Comparison of ENCODE assay signal across 8 cellular contexts in the genomic region with DNA sequence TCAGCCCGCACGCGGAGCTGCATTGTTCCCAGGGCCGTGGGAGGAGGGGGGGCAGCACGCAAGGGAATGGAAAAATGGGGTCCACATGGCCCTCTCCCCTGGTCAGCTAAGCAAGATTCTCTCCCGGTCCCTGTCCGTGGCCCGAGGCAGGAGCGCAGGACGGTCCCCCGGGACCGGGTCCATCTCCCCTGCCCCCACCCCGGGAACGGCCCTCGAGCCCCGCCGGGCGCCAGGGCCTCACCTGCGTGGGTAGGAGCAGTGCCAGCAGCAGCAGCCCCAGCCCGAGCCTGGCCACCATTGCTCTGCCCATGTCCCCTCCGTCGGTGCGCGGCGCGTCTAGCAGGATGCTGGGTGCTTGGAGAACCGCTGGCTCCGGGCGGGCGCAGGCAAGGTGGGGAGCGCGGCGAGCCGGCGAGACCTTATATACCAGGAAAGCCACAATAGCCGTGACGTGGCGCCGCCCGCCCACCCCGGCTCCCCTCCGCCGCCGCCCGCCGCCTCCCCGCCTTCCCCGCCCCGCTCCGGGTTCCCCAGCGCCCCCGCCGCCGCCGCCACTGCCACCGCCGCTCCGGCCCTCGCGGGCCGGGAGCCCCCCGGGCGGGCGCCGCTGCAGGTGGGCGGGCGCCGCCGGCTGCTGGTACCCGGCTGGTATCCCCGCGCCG. TPM values are rescaled to one million over a fixed set of nuclear protein-coding genes. Genes with fewer than 3 reads are reported as not detected.
DNase-seq lines count a peak whose midpoint lies in the region; ATAC-seq and TF ChIP-seq lines count a peak whose summit lies in the region.

A gene with protein sequence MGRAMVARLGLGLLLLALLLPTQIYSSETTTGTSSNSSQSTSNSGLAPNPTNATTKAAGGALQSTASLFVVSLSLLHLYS (minus strand): TSS at position 393 of the 662 bp plus-strand sequence. CDS start 83 bp downstream, at position 310.

- peaks cover 5% of the 10 kb centered on the region for H3K27me3 ChIP-seq in ascending aorta

- no peaks in the 10 kb centered on the region for H3K36me3 ChIP-seq in ascending aorta

- intact Hi-C loops in ascending aorta (cut with DNase I) = loop anchor here (10.0 kb wide), 1 partner anchor 530 kb away; no protein-coding TSS in a partner anchor

- H3K4me1 ChIP-seq in ascending aorta = peaks cover 10 to 15% of the 10 kb centered on the region in 2 donors

- ATAC-seq in HG02970 (IDR thresholded peaks at IDR 0.05; ENCODE audit: low FRiP score, unreplicated experiment) = peak; percentile 11
- no peak for ATAC-seq in GM21367 (IDR thresholded peaks at IDR 0.05; ENCODE audit: unreplicated experiment)

- no peak within 1 kb of the TSS for H3K27ac ChIP-seq in ascending aorta

- no peak for TF ChIP-seq CTCF in ascending aorta (IDR thresholded peaks at IDR 0.05)

- H3K9me3 ChIP-seq in ascending aorta = no peaks in the 10 kb centered on the region

- peak within 1 kb of the TSS; percentile 62 to 68 for H3K4me3 ChIP-seq in ascending aorta

- DNase-seq in NCI-H82 (lab: John Stamatoyannopoulos, UW) (peak; percentile 67), NCI-H82 treated with DMSO at 0.1 percent for 48 hours (lab: John Stamatoyannopoulos, UW; ENCODE audit: unreplicated experiment) (no peak), NCI-H526 (lab: John Stamatoyannopoulos, UW) (peak; percentile 39 to 89), ascending aorta (ENCODE audit: low spot score in 2 of 2) (no peak), islet precursor cell (peak; percentile 83)
- DNase-seq in stimulated activated CD4-positive, alpha-beta T cell treated with anti-CD3 and anti-CD28 coated beads, Interleukin-4, amount 100 ng/mL, for 1 hour = peak; percentile 21

RNA-seq across cellular contexts. Expression of the gene that starts here (rescaled TPM):
- total RNA-seq in ascending aorta = not detected

Comparison
In these comparisons a context has a peak if more than half of its experiments do, and no peak if none do; other contexts are left out.
1. DNase-seq: peak in NCI-H82 (single experiment), NCI-H526 (2 of 2), islet precursor cell (single experiment) and stimulated activated CD4-positive, alpha-beta T cell treated with anti-CD3 and anti-CD28 coated beads, Interleukin-4, amount 100 ng/mL, for 1 hour (single experiment); none in NCI-H82 treated with DMSO at 0.1 percent for 48 hours (single experiment) and ascending aorta (0 of 2).